1 cellular context compared by ENCODE assay signal in the genomic region with DNA sequence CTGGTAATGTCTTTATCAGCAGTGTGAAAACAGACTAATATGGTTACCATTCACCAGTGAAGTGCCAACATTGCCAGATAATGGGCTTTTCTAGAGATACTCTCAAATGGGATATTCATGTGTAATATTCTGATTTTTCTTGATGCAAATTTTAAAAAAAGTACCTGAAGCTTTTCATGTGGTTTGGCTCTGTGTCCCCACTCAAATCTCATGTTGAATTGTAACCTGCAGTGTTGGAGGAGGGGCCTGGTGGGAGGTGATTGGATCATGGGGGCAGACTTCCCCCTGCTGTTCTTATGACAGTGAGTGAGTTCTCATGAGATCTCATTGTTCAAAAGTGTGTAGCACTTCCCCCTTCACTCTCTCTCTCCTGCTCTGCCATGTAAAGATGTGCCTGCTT.
TF ChIP-seq lines count a peak whose summit lies in the region.

No MANE protein-coding gene starts in this region.

TF ChIP-seq in GM23338, 12 proteins besides CTCF, POLR2A, EP300 and RAD21:
- TF ChIP-seq, protein P1, sequence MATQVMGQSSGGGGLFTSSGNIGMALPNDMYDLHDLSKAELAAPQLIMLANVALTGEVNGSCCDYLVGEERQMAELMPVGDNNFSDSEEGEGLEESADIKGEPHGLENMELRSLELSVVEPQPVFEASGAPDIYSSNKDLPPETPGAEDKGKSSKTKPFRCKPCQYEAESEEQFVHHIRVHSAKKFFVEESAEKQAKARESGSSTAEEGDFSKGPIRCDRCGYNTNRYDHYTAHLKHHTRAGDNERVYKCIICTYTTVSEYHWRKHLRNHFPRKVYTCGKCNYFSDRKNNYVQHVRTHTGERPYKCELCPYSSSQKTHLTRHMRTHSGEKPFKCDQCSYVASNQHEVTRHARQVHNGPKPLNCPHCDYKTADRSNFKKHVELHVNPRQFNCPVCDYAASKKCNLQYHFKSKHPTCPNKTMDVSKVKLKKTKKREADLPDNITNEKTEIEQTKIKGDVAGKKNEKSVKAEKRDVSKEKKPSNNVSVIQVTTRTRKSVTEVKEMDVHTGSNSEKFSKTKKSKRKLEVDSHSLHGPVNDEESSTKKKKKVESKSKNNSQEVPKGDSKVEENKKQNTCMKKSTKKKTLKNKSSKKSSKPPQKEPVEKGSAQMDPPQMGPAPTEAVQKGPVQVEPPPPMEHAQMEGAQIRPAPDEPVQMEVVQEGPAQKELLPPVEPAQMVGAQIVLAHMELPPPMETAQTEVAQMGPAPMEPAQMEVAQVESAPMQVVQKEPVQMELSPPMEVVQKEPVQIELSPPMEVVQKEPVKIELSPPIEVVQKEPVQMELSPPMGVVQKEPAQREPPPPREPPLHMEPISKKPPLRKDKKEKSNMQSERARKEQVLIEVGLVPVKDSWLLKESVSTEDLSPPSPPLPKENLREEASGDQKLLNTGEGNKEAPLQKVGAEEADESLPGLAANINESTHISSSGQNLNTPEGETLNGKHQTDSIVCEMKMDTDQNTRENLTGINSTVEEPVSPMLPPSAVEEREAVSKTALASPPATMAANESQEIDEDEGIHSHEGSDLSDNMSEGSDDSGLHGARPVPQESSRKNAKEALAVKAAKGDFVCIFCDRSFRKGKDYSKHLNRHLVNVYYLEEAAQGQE (IDR thresholded peaks at IDR 0.05; ENCODE audit: unreplicated experiment): no peak
- no peak for TF ChIP-seq STAT1 (IDR thresholded peaks at IDR 0.05; ENCODE audit: unreplicated experiment)
- no peak for TF ChIP-seq JUNB (IDR thresholded peaks at IDR 0.05; ENCODE audit: unreplicated experiment)
- TF ChIP-seq ZNF114 (CRISPR knock-in tag; IDR thresholded peaks at IDR 0.05): no peak
- TF ChIP-seq ZNF331 (CRISPR knock-in tag; IDR thresholded peaks at IDR 0.05; ENCODE audit: low read depth): no peak
- no peak for TF ChIP-seq CREB1 (CRISPR knock-in tag; IDR thresholded peaks at IDR 0.05; ENCODE audit: low read depth)
- TF ChIP-seq, protein P2, sequence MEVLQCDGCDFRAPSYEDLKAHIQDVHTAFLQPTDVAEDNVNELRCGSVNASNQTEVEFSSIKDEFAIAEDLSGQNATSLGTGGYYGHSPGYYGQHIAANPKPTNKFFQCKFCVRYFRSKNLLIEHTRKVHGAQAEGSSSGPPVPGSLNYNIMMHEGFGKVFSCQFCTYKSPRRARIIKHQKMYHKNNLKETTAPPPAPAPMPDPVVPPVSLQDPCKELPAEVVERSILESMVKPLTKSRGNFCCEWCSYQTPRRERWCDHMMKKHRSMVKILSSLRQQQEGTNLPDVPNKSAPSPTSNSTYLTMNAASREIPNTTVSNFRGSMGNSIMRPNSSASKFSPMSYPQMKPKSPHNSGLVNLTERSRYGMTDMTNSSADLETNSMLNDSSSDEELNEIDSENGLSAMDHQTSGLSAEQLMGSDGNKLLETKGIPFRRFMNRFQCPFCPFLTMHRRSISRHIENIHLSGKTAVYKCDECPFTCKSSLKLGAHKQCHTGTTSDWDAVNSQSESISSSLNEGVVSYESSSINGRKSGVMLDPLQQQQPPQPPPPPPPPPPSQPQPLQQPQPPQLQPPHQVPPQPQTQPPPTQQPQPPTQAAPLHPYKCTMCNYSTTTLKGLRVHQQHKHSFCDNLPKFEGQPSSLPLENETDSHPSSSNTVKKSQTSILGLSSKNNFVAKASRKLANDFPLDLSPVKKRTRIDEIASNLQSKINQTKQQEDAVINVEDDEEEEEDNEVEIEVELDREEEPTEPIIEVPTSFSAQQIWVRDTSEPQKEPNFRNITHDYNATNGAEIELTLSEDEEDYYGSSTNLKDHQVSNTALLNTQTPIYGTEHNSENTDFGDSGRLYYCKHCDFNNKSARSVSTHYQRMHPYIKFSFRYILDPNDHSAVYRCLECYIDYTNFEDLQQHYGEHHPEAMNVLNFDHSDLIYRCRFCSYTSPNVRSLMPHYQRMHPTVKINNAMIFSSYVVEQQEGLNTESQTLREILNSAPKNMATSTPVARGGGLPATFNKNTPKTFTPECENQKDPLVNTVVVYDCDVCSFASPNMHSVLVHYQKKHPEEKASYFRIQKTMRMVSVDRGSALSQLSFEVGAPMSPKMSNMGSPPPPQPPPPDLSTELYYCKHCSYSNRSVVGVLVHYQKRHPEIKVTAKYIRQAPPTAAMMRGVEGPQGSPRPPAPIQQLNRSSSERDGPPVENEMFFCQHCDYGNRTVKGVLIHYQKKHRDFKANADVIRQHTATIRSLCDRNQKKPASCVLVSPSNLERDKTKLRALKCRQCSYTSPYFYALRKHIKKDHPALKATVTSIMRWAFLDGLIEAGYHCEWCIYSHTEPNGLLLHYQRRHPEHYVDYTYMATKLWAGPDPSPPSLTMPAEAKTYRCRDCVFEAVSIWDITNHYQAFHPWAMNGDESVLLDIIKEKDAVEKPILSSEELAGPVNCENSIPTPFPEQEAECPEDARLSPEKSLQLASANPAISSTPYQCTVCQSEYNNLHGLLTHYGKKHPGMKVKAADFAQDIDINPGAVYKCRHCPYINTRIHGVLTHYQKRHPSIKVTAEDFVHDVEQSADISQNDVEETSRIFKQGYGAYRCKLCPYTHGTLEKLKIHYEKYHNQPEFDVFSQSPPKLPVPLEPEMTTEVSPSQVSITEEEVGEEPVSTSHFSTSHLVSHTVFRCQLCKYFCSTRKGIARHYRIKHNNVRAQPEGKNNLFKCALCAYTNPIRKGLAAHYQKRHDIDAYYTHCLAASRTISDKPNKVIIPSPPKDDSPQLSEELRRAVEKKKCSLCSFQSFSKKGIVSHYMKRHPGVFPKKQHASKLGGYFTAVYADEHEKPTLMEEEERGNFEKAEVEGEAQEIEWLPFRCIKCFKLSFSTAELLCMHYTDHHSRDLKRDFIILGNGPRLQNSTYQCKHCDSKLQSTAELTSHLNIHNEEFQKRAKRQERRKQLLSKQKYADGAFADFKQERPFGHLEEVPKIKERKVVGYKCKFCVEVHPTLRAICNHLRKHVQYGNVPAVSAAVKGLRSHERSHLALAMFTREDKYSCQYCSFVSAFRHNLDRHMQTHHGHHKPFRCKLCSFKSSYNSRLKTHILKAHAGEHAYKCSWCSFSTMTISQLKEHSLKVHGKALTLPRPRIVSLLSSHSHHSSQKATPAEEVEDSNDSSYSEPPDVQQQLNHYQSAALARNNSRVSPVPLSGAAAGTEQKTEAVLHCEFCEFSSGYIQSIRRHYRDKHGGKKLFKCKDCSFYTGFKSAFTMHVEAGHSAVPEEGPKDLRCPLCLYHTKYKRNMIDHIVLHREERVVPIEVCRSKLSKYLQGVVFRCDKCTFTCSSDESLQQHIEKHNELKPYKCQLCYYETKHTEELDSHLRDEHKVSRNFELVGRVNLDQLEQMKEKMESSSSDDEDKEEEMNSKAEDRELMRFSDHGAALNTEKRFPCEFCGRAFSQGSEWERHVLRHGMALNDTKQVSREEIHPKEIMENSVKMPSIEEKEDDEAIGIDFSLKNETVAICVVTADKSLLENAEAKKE (CRISPR knock-in tag; IDR thresholded peaks at IDR 0.05): no peak
- TF ChIP-seq EZH2phosphoT487 (IDR thresholded peaks at IDR 0.05; ENCODE audit: unreplicated experiment): no peak
- TF ChIP-seq, protein P3, sequence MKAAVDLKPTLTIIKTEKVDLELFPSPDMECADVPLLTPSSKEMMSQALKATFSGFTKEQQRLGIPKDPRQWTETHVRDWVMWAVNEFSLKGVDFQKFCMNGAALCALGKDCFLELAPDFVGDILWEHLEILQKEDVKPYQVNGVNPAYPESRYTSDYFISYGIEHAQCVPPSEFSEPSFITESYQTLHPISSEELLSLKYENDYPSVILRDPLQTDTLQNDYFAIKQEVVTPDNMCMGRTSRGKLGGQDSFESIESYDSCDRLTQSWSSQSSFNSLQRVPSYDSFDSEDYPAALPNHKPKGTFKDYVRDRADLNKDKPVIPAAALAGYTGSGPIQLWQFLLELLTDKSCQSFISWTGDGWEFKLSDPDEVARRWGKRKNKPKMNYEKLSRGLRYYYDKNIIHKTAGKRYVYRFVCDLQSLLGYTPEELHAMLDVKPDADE (IDR thresholded peaks at IDR 0.05): no peak
- no peak for TF ChIP-seq POLR2AphosphoS5 (IDR thresholded peaks at IDR 0.05; ENCODE audit: low read depth)
- no peak for TF ChIP-seq NANOG (IDR thresholded peaks at IDR 0.05; ENCODE audit: borderline replicate concordance)
- TF ChIP-seq EZH2 (IDR thresholded peaks at IDR 0.05; ENCODE audit: low read depth, unreplicated experiment): no peak
